In the genomic region with DNA sequence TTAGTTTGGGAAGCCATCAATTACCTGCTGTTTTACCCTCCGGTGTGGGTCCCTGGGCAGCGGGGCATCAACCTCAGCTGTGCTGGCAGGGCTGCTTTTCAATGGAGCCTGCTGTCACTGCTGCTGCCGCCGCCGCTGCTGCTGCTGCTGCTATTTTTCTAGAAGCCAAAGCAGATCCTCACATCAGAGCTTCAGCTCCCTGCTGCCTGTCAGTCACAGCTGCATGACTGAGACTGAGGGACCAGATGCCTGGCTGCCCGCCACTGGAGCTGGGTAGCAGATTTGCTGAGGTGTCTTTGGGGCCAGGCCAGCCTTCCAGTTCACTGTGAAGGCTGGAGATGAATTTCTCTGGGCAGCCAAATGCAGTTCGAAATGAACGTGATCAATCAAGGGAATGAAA, we compare ENCODE assay signal across 23 cellular contexts.
DNase-seq lines count a peak whose midpoint lies in the region.
"Had no signal": no experiment of that assay in that cellular context is flagged by ENCODE, and none has a peak within 500 bp of the region (broad histone marks: within the 10 kb centered on the region; RNA-seq: fewer than 3 reads in every experiment).

No MANE protein-coding gene starts in this region.

- DNase-seq in NCI-H2227 (lab: John Stamatoyannopoulos, UW; ENCODE audit: unreplicated experiment), result peak; percentile 31
- no peak for DNase-seq in NCI-H2227 treated with DMSO at 0.1 percent for 48 hours (lab: John Stamatoyannopoulos, UW)
- DNase-seq in caudate nucleus (lab: John Stamatoyannopoulos, UW), result peak in 58 of 61 donors; percentile 0 to 70 (median 24)
- DNase-seq in inferior parietal cortex (ENCODE audit: extremely low spot score), result peak; percentile 40
- peak in 48 of 49 donors; percentile 0 to 74 (median 38) for DNase-seq in substantia nigra (lab: John Stamatoyannopoulos, UW)
- no peak for DNase-seq in NCI-H2171 (lab: John Stamatoyannopoulos, UW)
- no peak for DNase-seq in NCI-H1105 (lab: John Stamatoyannopoulos, UW)
- DNase-seq in GM03348 (ENCODE audit: low spot score), result no peak
- DNase-seq: 8988T; activated CD4-positive, alpha-beta T cell treated with anti-CD3 and anti-CD28 coated beads for 36 hours; activated naive CD8-positive, alpha-beta T cell treated with anti-CD3 and anti-CD28 coated beads, Interleukin-2, amount 10 ng/mL, durations not matched to agents 7 days and 5 days; Caco-2; EL; foreskin melanocyte; GM23248; Kasumi-1; NCI-H1105 treated with DMSO at 0.1 percent for 48 hours; NK-92 treated with Interleukin-12 subunit alpha and Interleukin-12 subunit beta, amount 100 ng/mL, for 24 hours; small intestine; stimulated activated CD4-positive, alpha-beta T cell treated with anti-CD3 and anti-CD28 coated beads, Interleukin-2, amount 100 ng/mL, for 48 hours; stomach; upper lobe of right lung had no signal

- H3K27ac ChIP-seq in caudate nucleus (ENCODE audit: low read depth, low read length), result no peak overlapping the region
- H3K27ac ChIP-seq in substantia nigra (ENCODE audit: low read depth, low read length, poor library complexity, severe bottlenecking), result peak overlapping the region; percentile 27
- H3K27ac ChIP-seq: epithelial cell of prostate, GM23248, stomach, upper lobe of right lung had no signal

Comparison
In these comparisons a context has a peak if more than half of its experiments do, and no peak if none do; other contexts are left out.
1. DNase-seq: peak in NCI-H2227 (single experiment), caudate nucleus (58 of 61), inferior parietal cortex (single experiment) and substantia nigra (48 of 49); none in NCI-H2227 treated with DMSO at 0.1 percent for 48 hours (single experiment), NCI-H2171 (single experiment), NCI-H1105 (single experiment) and GM03348 (single experiment).